1 cellular context compared by ENCODE assay signal in genomic region chr15:42314818-42315217, GRCh38.
A peak's percentile ranks its signal among the peaks of the same experiment; 100 is the strongest.
TF ChIP-seq lines count a peak whose summit lies in the region.

No MANE protein-coding gene starts in this region.

TF ChIP-seq in HepG2, 621 proteins besides CTCF, POLR2A, EP300 and RAD21 (continues in another document):
- TF ChIP-seq ZNF17 (CRISPR knock-in tag; IDR thresholded peaks at IDR 0.05): no peak
- no peak for TF ChIP-seq ZBTB3 (CRISPR knock-in tag; IDR thresholded peaks at IDR 0.05; ENCODE audit: borderline replicate concordance, low read depth)
- peak; percentile 81 for TF ChIP-seq HNF4A (CRISPR knock-in tag; IDR thresholded peaks at IDR 0.05)
- TF ChIP-seq, protein P1, sequence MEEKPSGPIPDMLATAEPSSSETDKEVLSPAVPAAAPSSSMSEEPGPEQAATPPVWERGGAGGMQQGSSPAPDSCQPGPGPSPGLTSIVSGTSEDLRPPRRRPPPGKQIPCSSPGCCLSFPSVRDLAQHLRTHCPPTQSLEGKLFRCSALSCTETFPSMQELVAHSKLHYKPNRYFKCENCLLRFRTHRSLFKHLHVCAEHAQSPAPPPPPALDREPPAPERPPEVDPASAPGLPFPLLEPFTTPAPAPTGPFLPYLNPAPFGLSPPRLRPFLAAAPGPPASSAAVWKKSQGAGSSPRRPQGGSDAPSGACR (CRISPR knock-in tag; IDR thresholded peaks at IDR 0.05): no peak
- peak; percentile 32; the same call in 1 of the 2 replicates for TF ChIP-seq GATAD2A (CRISPR knock-in tag; IDR thresholded peaks at IDR 0.05)
- TF ChIP-seq HNF4G (IDR thresholded peaks at IDR 0.05; ENCODE audit: borderline replicate concordance, low read depth, low read length): peak; percentile 76
- TF ChIP-seq HNF4G (CRISPR knock-in tag; IDR thresholded peaks at IDR 0.05; ENCODE audit: borderline replicate concordance, low read depth): no peak
- TF ChIP-seq ZNF780A (CRISPR knock-in tag; IDR thresholded peaks at IDR 0.05): no peak
- no peak for TF ChIP-seq KMT2B (CRISPR knock-in tag; IDR thresholded peaks at IDR 0.05)
- no peak for TF ChIP-seq MIER2 (CRISPR knock-in tag; IDR thresholded peaks at IDR 0.05)
- no peak for TF ChIP-seq PPARG (CRISPR knock-in tag; conservative IDR thresholded peaks at IDR 0.05)
- TF ChIP-seq TOE1 (CRISPR knock-in tag; IDR thresholded peaks at IDR 0.05): no peak
- no peak for TF ChIP-seq MEIS2 (CRISPR knock-in tag; IDR thresholded peaks at IDR 0.05)
- peak; percentile 22; the same call in 1 of the 2 replicates for TF ChIP-seq MAFF (IDR thresholded peaks at IDR 0.05; ENCODE audit: low read depth, low read length)
- TF ChIP-seq NCOR1 (IDR thresholded peaks at IDR 0.05; ENCODE audit: borderline replicate concordance, low read length): peak; percentile 53; the same call in 1 of the 2 replicates
- TF ChIP-seq, protein P2, sequence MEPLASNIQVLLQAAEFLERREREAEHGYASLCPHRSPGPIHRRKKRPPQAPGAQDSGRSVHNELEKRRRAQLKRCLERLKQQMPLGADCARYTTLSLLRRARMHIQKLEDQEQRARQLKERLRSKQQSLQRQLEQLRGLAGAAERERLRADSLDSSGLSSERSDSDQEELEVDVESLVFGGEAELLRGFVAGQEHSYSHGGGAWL (CRISPR knock-in tag; IDR thresholded peaks at IDR 0.05): no peak
- TF ChIP-seq TARDBP (CRISPR knock-in tag; IDR thresholded peaks at IDR 0.05): no peak
- TF ChIP-seq ZNF644 (CRISPR knock-in tag; IDR thresholded peaks at IDR 0.05; ENCODE audit: low read depth): 0 out of 2 replicates have a peak, but pooled peaks have one; percentile 40
- no peak for TF ChIP-seq ATRX (CRISPR knock-in tag; IDR thresholded peaks at IDR 0.05; ENCODE audit: borderline replicate concordance)
- TF ChIP-seq FOXK1 (CRISPR knock-in tag; IDR thresholded peaks at IDR 0.05; ENCODE audit: borderline replicate concordance, low read depth): no peak
- no peak for TF ChIP-seq DMAP1 (CRISPR knock-in tag; IDR thresholded peaks at IDR 0.05)
- TF ChIP-seq CEBPB (IDR thresholded peaks at IDR 0.05; ENCODE audit: borderline replicate concordance, low read depth, low read length): peak; percentile 63; the same call in 1 of the 2 replicates
- TF ChIP-seq ZNF740 (CRISPR knock-in tag; IDR thresholded peaks at IDR 0.05): no peak
- no peak for TF ChIP-seq ZNF512B (CRISPR knock-in tag; IDR thresholded peaks at IDR 0.05; ENCODE audit: borderline replicate concordance)
- no peak for TF ChIP-seq SOX13 (IDR thresholded peaks at IDR 0.05)
- TF ChIP-seq SOX13 (CRISPR knock-in tag; conservative IDR thresholded peaks at IDR 0.05 in 1 of 2, IDR thresholded peaks at IDR 0.05 in 1 of 2): 0 out of 4 replicates have a peak, but pooled peaks of 1 of the 2 experiments have one; percentile 22
- 0 out of 2 replicates have a peak, but pooled peaks have one; percentile 27 for TF ChIP-seq ARID5B (CRISPR knock-in tag; IDR thresholded peaks at IDR 0.05)
- TF ChIP-seq ZNF556 (CRISPR knock-in tag; IDR thresholded peaks at IDR 0.05; ENCODE audit: borderline replicate concordance): no peak
- TF ChIP-seq BORCS8-MEF2B (CRISPR knock-in tag; IDR thresholded peaks at IDR 0.05): no peak
- TF ChIP-seq MIXL1 (CRISPR knock-in tag; IDR thresholded peaks at IDR 0.05): peak; percentile 34; the same call in 1 of the 2 replicates
- TF ChIP-seq U2AF1 (optimal IDR thresholded peaks at IDR 0.05; ENCODE audit: low read depth, low read length): no peak
- no peak for TF ChIP-seq TRIM22 (IDR thresholded peaks at IDR 0.05)
- TF ChIP-seq MAFK (conservative IDR thresholded peaks at IDR 0.05 in 1 of 2, IDR thresholded peaks at IDR 0.05 in 1 of 2; ENCODE audit: low read length in 2 of 2): no peak
- TF ChIP-seq SAP130 (CRISPR knock-in tag; IDR thresholded peaks at IDR 0.05; ENCODE audit: low read depth): peak; percentile 53
- TF ChIP-seq SIN3A (IDR thresholded peaks at IDR 0.05; ENCODE audit: borderline replicate concordance, low read depth, low read length): no peak
- TF ChIP-seq HNF1A (IDR thresholded peaks at IDR 0.05; ENCODE audit: low read depth): no peak
- no peak for TF ChIP-seq HNF1A (CRISPR knock-in tag; IDR thresholded peaks at IDR 0.05; ENCODE audit: borderline replicate concordance)
- TF ChIP-seq ZNF879 (CRISPR knock-in tag; IDR thresholded peaks at IDR 0.05): no peak
- TF ChIP-seq, protein P3, sequence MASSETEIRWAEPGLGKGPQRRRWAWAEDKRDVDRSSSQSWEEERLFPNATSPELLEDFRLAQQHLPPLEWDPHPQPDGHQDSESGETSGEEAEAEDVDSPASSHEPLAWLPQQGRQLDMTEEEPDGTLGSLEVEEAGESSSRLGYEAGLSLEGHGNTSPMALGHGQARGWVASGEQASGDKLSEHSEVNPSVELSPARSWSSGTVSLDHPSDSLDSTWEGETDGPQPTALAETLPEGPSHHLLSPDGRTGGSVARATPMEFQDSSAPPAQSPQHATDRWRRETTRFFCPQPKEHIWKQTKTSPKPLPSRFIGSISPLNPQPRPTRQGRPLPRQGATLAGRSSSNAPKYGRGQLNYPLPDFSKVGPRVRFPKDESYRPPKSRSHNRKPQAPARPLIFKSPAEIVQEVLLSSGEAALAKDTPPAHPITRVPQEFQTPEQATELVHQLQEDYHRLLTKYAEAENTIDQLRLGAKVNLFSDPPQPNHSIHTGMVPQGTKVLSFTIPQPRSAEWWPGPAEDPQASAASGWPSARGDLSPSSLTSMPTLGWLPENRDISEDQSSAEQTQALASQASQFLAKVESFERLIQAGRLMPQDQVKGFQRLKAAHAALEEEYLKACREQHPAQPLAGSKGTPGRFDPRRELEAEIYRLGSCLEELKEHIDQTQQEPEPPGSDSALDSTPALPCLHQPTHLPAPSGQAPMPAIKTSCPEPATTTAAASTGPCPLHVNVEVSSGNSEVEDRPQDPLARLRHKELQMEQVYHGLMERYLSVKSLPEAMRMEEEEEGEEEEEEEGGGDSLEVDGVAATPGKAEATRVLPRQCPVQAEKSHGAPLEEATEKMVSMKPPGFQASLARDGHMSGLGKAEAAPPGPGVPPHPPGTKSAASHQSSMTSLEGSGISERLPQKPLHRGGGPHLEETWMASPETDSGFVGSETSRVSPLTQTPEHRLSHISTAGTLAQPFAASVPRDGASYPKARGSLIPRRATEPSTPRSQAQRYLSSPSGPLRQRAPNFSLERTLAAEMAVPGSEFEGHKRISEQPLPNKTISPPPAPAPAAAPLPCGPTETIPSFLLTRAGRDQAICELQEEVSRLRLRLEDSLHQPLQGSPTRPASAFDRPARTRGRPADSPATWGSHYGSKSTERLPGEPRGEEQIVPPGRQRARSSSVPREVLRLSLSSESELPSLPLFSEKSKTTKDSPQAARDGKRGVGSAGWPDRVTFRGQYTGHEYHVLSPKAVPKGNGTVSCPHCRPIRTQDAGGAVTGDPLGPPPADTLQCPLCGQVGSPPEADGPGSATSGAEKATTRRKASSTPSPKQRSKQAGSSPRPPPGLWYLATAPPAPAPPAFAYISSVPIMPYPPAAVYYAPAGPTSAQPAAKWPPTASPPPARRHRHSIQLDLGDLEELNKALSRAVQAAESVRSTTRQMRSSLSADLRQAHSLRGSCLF (CRISPR knock-in tag; IDR thresholded peaks at IDR 0.05; ENCODE audit: borderline replicate concordance): no peak
- TF ChIP-seq PBX2 (CRISPR knock-in tag; IDR thresholded peaks at IDR 0.05): 0 out of 2 replicates have a peak, but pooled peaks have one; percentile 31
- TF ChIP-seq ZNF589 (CRISPR knock-in tag; conservative IDR thresholded peaks at IDR 0.05): no peak
